ENCODE assay signal across 39 cellular contexts in the genomic region with DNA sequence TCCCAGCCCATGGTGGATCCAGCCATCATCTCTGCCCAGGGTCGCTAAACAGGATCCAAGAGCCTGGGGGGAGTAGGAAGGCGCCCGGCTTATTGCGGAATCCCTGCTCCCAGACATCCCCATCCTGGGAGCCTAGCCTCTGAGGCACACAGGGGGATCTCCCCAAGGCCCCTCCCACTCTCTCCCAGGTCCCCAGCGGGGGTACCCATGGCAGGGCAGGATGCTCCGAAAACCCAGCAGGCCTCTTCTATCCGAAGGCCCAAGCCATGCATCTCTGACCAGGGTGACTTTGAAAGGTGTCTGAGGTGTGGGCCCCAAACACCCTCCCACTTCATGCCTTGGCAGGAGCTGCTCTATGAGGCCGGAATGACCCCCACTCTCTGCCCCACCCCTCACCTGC.
"Had no signal": no experiment of that assay in that cellular context is flagged by ENCODE, and none has a peak within 500 bp of the region (broad histone marks: within the 10 kb centered on the region; RNA-seq: fewer than 3 reads in every experiment).

No MANE protein-coding gene starts in this region.

- H3K4me1 ChIP-seq: adrenal gland, ascending aorta had no signal

- H3K27ac Mint-ChIP-seq: activated B cell treated with CpG ODN at 0.5 μM for 24 hours; activated CD4-positive, alpha-beta memory T cell treated with anti-CD3 and anti-CD28 coated beads for 36 hours; activated CD4-positive, alpha-beta T cell treated with anti-CD3 and anti-CD28 coated beads, Interleukin-2, amount 10 ng/mL, durations not matched to agents 24 days and 14 days; activated CD8-positive, alpha-beta T cell treated with anti-CD3 and anti-CD28 coated beads for 36 hours; activated naive CD4-positive, alpha-beta T cell treated with anti-CD3 and anti-CD28 coated beads for 36 hours; activated naive CD8-positive, alpha-beta T cell treated with anti-CD3 and anti-CD28 coated beads for 36 hours; activated T-cell treated with anti-CD3 and anti-CD28 coated beads, Interleukin-2, amount 50 U/mL, for 72 hours; activated T-helper 1 cell treated with anti-CD3 and anti-CD28 coated beads, Interleukin-12 subunit alpha, Interleukin-12 subunit beta, Interleukin-2, Interleukin-4 antibody, amounts not matched to agents 30 ng/mL and 10 ng/mL and 1 ng/mL, durations not matched to agents 14 hours and 24 hours and 36 hours; activated T-helper 17 cell treated with anti-CD3 and anti-CD28 coated beads, Interleukin-2, amount 50 U/mL, for 72 hours; brain; T-helper 1 cell treated with Interleukin-12 subunit alpha and Interleukin-12 subunit beta and Interleukin-4 antibody, amounts not matched to agents 30 μg/mL and 1 μg/mL, for 36 hours; T-helper 2 cell treated with Interferon-gamma antibody and Interleukin-4, amounts not matched to agents 5 μg/mL and 100 μg/mL, for 36 hours had no signal

- H3K9me3 ChIP-seq: adrenal gland, ascending aorta had no signal

- H3K27me3 ChIP-seq: adrenal gland, ascending aorta, cardiac muscle cell had no signal

- H3K27ac ChIP-seq: adrenal gland, ascending aorta, cardiac muscle cell, VCaP had no signal

- ATAC-seq: activated CD8-positive, alpha-beta T cell treated with anti-CD3 and anti-CD28 coated beads for 36 hours; activated naive CD4-positive, alpha-beta T cell treated with anti-CD3 and anti-CD28 coated beads, Interleukin-2, amount 50 U/mL, for 72 hours; activated T-cell treated with anti-CD3 and anti-CD28 coated beads, Interleukin-2, amount 50 U/mL, for 4 hours; activated T-cell treated with anti-CD3 and anti-CD28 coated beads, Interleukin-2, amount 50 U/mL, for 72 hours; activated T-helper 17 cell treated with anti-CD3 and anti-CD28 coated beads, Interleukin-2, amount 50 U/mL, for 72 hours had no signal

- H3K36me3 Mint-ChIP-seq: activated CD4-positive, alpha-beta memory T cell treated with anti-CD3 and anti-CD28 coated beads for 36 hours; activated naive CD8-positive, alpha-beta T cell treated with anti-CD3 and anti-CD28 coated beads for 36 hours; brain had no signal

- H3K4me3 ChIP-seq: adrenal gland, ascending aorta, cardiac muscle cell had no signal

- DNase-seq: activated B cell treated with CpG ODN at 0.5 μM for 24 hours; activated CD4-positive, alpha-beta memory T cell treated with anti-CD3 and anti-CD28 coated beads for 36 hours; activated CD4-positive, alpha-beta T cell treated with anti-CD3 and anti-CD28 coated beads for 4 hours; activated CD4-positive, alpha-beta T cell treated with anti-CD3 and anti-CD28 coated beads, Interleukin-2, amount 10 ng/mL, durations not matched to agents 24 days and 14 days; activated CD4-positive, alpha-beta T cell treated with anti-CD3 and anti-CD28 coated beads, Interleukin-2, amount 50 U/mL, for 1 hour; activated CD4-positive, alpha-beta T cell treated with anti-CD3 and anti-CD28 coated beads, Interleukin-2, amount 50 U/mL, for 4 hours; activated CD4-positive, CD25-positive, alpha-beta regulatory T cell treated with anti-CD3 and anti-CD28 coated beads, Interleukin-2, amount 50 U/mL, for 72 hours; activated CD8-positive, alpha-beta memory T cell treated with anti-CD3 and anti-CD28 coated beads, Interleukin-2, amount 50 U/mL, for 4 hours; activated CD8-positive, alpha-beta T cell treated with anti-CD3 and anti-CD28 coated beads for 36 hours; activated effector memory CD4-positive, alpha-beta T cell treated with anti-CD3 and anti-CD28 coated beads, Interleukin-2, amount 50 U/mL, for 16 hours; activated gamma-delta T cell treated with Interleukin-2 at 50 U/mL for 16 hours; activated naive CD4-positive, alpha-beta T cell; activated naive CD4-positive, alpha-beta T cell treated with anti-CD3 and anti-CD28 coated beads for 36 hours; activated naive CD4-positive, alpha-beta T cell treated with anti-CD3 and anti-CD28 coated beads, Interleukin-2, amount 50 U/mL, for 16 hours; activated naive CD8-positive, alpha-beta T cell treated with anti-CD3 and anti-CD28 coated beads for 36 hours; activated T-cell treated with anti-CD3 and anti-CD28 coated beads for 4 hours; activated T-cell treated with anti-CD3 and anti-CD28 coated beads, Interleukin-2, amount 50 U/mL, for 1 hour; activated T-cell treated with anti-CD3 and anti-CD28 coated beads, Interleukin-2, amount 50 U/mL, for 4 hours; activated T-cell treated with anti-CD3 and anti-CD28 coated beads, Interleukin-2, amount 50 U/mL, for 72 hours; adrenal gland; amniotic stem cell; anterior cingulate cortex; caudate nucleus; cerebellar nuclear complex; T-helper 1 cell; T-helper 2 cell; T-helper 9 cell had no signal

- H3K4me3 Mint-ChIP-seq: activated B cell treated with CpG ODN at 0.5 μM for 24 hours; activated CD4-positive, alpha-beta memory T cell treated with anti-CD3 and anti-CD28 coated beads for 36 hours; activated CD4-positive, alpha-beta T cell treated with anti-CD3 and anti-CD28 coated beads, Interleukin-2, amount 10 ng/mL, durations not matched to agents 24 days and 14 days; activated CD8-positive, alpha-beta T cell treated with anti-CD3 and anti-CD28 coated beads for 36 hours; activated naive CD4-positive, alpha-beta T cell treated with anti-CD3 and anti-CD28 coated beads for 36 hours; activated naive CD8-positive, alpha-beta T cell treated with anti-CD3 and anti-CD28 coated beads for 36 hours; activated T-cell treated with anti-CD3 and anti-CD28 coated beads, Interleukin-2, amount 50 U/mL, for 4 hours; activated T-cell treated with anti-CD3 and anti-CD28 coated beads, Interleukin-2, amount 50 U/mL, for 72 hours; activated T-helper 1 cell treated with anti-CD3 and anti-CD28 coated beads, Interleukin-12 subunit alpha, Interleukin-12 subunit beta, Interleukin-2, Interleukin-4 antibody, amounts not matched to agents 30 ng/mL and 10 ng/mL and 1 ng/mL, durations not matched to agents 14 hours and 24 hours and 36 hours; activated T-helper 17 cell treated with anti-CD3 and anti-CD28 coated beads, Interleukin-2, amount 50 U/mL, for 72 hours; brain; central memory CD8-positive, alpha-beta T cell; T-helper 1 cell treated with Interleukin-12 subunit alpha and Interleukin-12 subunit beta and Interleukin-4 antibody, amounts not matched to agents 30 μg/mL and 1 μg/mL, for 36 hours; T-helper 2 cell treated with Interferon-gamma antibody and Interleukin-4, amounts not matched to agents 5 μg/mL and 100 μg/mL, for 36 hours had no signal

- H3K36me3 ChIP-seq: adrenal gland, ascending aorta, cardiac muscle cell had no signal

- FAIRE-seq: bronchial epithelial cell, TTC549 had no signal

- H3K9me3 Mint-ChIP-seq: activated CD4-positive, alpha-beta memory T cell treated with anti-CD3 and anti-CD28 coated beads for 36 hours; activated CD4-positive, alpha-beta T cell treated with anti-CD3 and anti-CD28 coated beads, Interleukin-2, amount 10 ng/mL, durations not matched to agents 24 days and 14 days; activated CD8-positive, alpha-beta T cell treated with anti-CD3 and anti-CD28 coated beads for 36 hours; activated naive CD4-positive, alpha-beta T cell treated with anti-CD3 and anti-CD28 coated beads for 36 hours; activated naive CD8-positive, alpha-beta T cell treated with anti-CD3 and anti-CD28 coated beads for 36 hours; activated T-cell treated with anti-CD3 and anti-CD28 coated beads, Interleukin-2, amount 50 U/mL, for 4 hours; activated T-helper 1 cell treated with anti-CD3 and anti-CD28 coated beads, Interleukin-12 subunit alpha, Interleukin-12 subunit beta, Interleukin-2, Interleukin-4 antibody, amounts not matched to agents 30 ng/mL and 10 ng/mL and 1 ng/mL, durations not matched to agents 14 hours and 24 hours and 36 hours; central memory CD8-positive, alpha-beta T cell; T-helper 1 cell treated with Interleukin-12 subunit alpha and Interleukin-12 subunit beta and Interleukin-4 antibody, amounts not matched to agents 30 μg/mL and 1 μg/mL, for 36 hours; T-helper 2 cell treated with Interferon-gamma antibody and Interleukin-4, amounts not matched to agents 5 μg/mL and 100 μg/mL, for 36 hours had no signal

- H3K4me1 Mint-ChIP-seq: activated B cell treated with CpG ODN at 0.5 μM for 24 hours; activated CD4-positive, alpha-beta T cell treated with anti-CD3 and anti-CD28 coated beads, Interleukin-2, amount 10 ng/mL, durations not matched to agents 24 days and 14 days; activated naive CD8-positive, alpha-beta T cell treated with anti-CD3 and anti-CD28 coated beads for 36 hours; activated T-helper 17 cell treated with anti-CD3 and anti-CD28 coated beads, Interleukin-2, amount 50 U/mL, for 72 hours; central memory CD8-positive, alpha-beta T cell had no signal
